Comparison of ENCODE assay signal across 15 cellular contexts in genomic region chr6:109081026-109081425, GRCh38.
"Had no signal": no experiment of that assay in that cellular context is flagged by ENCODE, and none has a peak within 500 bp of the region (broad histone marks: within the 10 kb centered on the region; RNA-seq: fewer than 3 reads in every experiment).

No MANE protein-coding gene starts in this region.

- H3K4me3 ChIP-seq: body of pancreas, spleen had no signal

- H3K36me3 Mint-ChIP-seq: type B pancreatic cell had no signal

- H3K27me3 ChIP-seq: body of pancreas, spleen had no signal

- H3K27me3 Mint-ChIP-seq: stimulated activated naive CD8-positive, alpha-beta T cell treated with anti-CD3 and anti-CD28 coated beads, Interleukin-15, Interleukin-2, amounts not matched to agents 100 ng/mL and 50 ng/mL, for 24 hours; type B pancreatic cell had no signal

- H3K4me3 Mint-ChIP-seq: stimulated activated naive CD8-positive, alpha-beta T cell treated with anti-CD3 and anti-CD28 coated beads, Interleukin-15, Interleukin-2, amounts not matched to agents 100 ng/mL and 50 ng/mL, for 24 hours; T-helper 2 cell treated with Interferon-gamma antibody and Interleukin-4, amounts not matched to agents 5 μg/mL and 100 μg/mL, for 36 hours; type B pancreatic cell had no signal

- H3K9me3 ChIP-seq: body of pancreas, spleen had no signal

- H3K4me1 ChIP-seq: body of pancreas had no signal

- H3K27ac ChIP-seq: body of pancreas, spleen had no signal

- H3K9me3 Mint-ChIP-seq: stimulated activated naive CD8-positive, alpha-beta T cell treated with anti-CD3 and anti-CD28 coated beads, Interleukin-15, Interleukin-2, amounts not matched to agents 100 ng/mL and 50 ng/mL, for 24 hours; T-helper 2 cell treated with Interferon-gamma antibody and Interleukin-4, amounts not matched to agents 5 μg/mL and 100 μg/mL, for 36 hours; type B pancreatic cell had no signal

- H3K27ac Mint-ChIP-seq: stimulated activated naive CD8-positive, alpha-beta T cell treated with anti-CD3 and anti-CD28 coated beads, Interleukin-15, Interleukin-2, amounts not matched to agents 100 ng/mL and 50 ng/mL, for 24 hours; T-helper 2 cell treated with Interferon-gamma antibody and Interleukin-4, amounts not matched to agents 5 μg/mL and 100 μg/mL, for 36 hours; type B pancreatic cell had no signal

- ATAC-seq: body of pancreas had no signal

- DNase-seq: activated CD4-positive, CD25-positive, alpha-beta regulatory T cell treated with anti-CD3 and anti-CD28 coated beads, Interleukin-2, amount 50 U/mL, for 72 hours; activated naive CD4-positive, alpha-beta T cell treated with Interleukin-2 at 50 U/mL for 16 hours; activated T-cell treated with anti-CD3 and anti-CD28 coated beads for 4 hours; body of pancreas; central memory CD4-positive, alpha-beta T cell; cortex of kidney; effector CD8-positive, alpha-beta T cell; foreskin melanocyte; islet precursor cell; mammary epithelial cell; retina; spleen had no signal
